ENCODE assay signal across 3 cellular contexts in genomic region chr4:38807462-38807861, GRCh38. TPM values are rescaled to one million over a fixed set of nuclear protein-coding genes. Genes with fewer than 3 reads are reported as not detected.
"Had no signal": no experiment of that assay in that cellular context is flagged by ENCODE, and none has a peak within 500 bp of the region (broad histone marks: within the 10 kb centered on the region; RNA-seq: fewer than 3 reads in every experiment).

No MANE protein-coding gene starts in this region.

RNA-seq across cellular contexts. Expression of gene TLR10, which starts 24.7 kb away (rescaled TPM):
- total RNA-seq: activated CD4-positive, alpha-beta T cell treated with anti-CD3 and anti-CD28 coated beads for 36 hours; activated CD8-positive, alpha-beta memory T cell treated with anti-CD3 and anti-CD28 coated beads for 36 hours; WTC11 had no signal
